3 cellular contexts compared by ENCODE assay signal in the genomic region with DNA sequence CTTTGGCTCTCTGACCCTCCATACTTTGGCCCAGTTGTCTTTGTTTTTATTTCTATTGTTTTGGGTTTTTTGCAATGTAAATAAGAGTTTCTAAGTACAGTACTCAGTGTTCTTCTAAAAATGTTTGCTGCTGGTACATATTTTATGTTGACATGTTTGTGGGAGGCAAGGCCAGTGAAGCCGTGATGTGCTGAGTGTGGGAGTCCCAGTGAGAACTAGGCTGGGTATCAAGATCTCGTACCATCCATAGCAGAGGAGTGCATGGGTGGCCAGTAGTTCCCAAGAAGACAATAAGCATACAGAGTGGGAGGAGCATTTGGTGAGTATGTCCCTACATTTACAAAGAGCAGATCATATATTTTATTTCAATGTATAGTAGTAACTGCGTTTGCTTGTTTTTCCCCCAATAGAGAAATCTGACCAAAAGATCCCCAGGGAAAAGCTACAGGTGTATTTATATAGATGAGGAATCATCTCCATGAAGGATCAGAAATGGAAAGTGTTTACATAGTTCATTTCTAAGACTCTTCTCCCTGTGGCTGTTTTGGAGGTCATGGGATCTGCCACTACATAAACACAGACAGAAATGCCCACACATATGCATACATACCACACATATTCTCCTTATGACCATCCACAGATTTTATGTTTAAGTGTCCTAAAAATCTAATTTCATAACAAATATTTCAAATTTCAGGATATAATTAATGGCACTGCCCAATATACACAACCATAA.
TF ChIP-seq lines count a peak whose summit lies in the region.

No MANE protein-coding gene starts in this region.

TF ChIP-seq in A549, 52 proteins besides CTCF, POLR2A, EP300 and RAD21:
- no peak for TF ChIP-seq ZC3H11A (IDR thresholded peaks at IDR 0.05)
- no peak for TF ChIP-seq KDM5A (IDR thresholded peaks at IDR 0.05)
- TF ChIP-seq PHF8 (IDR thresholded peaks at IDR 0.05; ENCODE audit: borderline replicate concordance, low read depth) = no peak
- TF ChIP-seq, protein P1, sequence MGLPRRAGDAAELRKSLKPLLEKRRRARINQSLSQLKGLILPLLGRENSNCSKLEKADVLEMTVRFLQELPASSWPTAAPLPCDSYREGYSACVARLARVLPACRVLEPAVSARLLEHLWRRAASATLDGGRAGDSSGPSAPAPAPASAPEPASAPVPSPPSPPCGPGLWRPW (IDR thresholded peaks at IDR 0.05) = no peak
- TF ChIP-seq JUNB (IDR thresholded peaks at IDR 0.05) = no peak
- TF ChIP-seq CEBPB (IDR thresholded peaks at IDR 0.05) = no peak
- TF ChIP-seq CHD4 (IDR thresholded peaks at IDR 0.05; ENCODE audit: borderline replicate concordance) = no peak
- TF ChIP-seq RARB (CRISPR knock-in tag; IDR thresholded peaks at IDR 0.05) = no peak
- TF ChIP-seq GATA3 (IDR thresholded peaks at IDR 0.05; ENCODE audit: borderline replicate concordance) = no peak
- TF ChIP-seq TP53 (CRISPR knock-in tag; IDR thresholded peaks at IDR 0.05) = no peak
- TF ChIP-seq MAFK (IDR thresholded peaks at IDR 0.05; ENCODE audit: partially characterized antibody) = no peak
- TF ChIP-seq RFX5 (IDR thresholded peaks at IDR 0.05) = no peak
- no peak for TF ChIP-seq NPAS2 (CRISPR knock-in tag; IDR thresholded peaks at IDR 0.05; ENCODE audit: borderline replicate concordance)
- no peak for TF ChIP-seq BHLHE40 (IDR thresholded peaks at IDR 0.05; ENCODE audit: low read depth, low read length)
- TF ChIP-seq SMC3 (IDR thresholded peaks at IDR 0.05) = no peak
- TF ChIP-seq, protein P2, sequence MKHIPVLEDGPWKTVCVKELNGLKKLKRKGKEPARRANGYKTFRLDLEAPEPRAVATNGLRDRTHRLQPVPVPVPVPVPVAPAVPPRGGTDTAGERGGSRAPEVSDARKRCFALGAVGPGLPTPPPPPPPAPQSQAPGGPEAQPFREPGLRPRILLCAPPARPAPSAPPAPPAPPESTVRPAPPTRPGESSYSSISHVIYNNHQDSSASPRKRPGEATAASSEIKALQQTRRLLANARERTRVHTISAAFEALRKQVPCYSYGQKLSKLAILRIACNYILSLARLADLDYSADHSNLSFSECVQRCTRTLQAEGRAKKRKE (CRISPR knock-in tag; IDR thresholded peaks at IDR 0.05; ENCODE audit: low read depth) = no peak

TF ChIP-seq in IMR-90, 13 proteins besides CTCF, POLR2A, EP300 and RAD21:
- TF ChIP-seq CHD1 (IDR thresholded peaks at IDR 0.05; ENCODE audit: low read depth, low read length) = no peak
- no peak for TF ChIP-seq CEBPB (IDR thresholded peaks at IDR 0.05; ENCODE audit: low read depth, low read length)
- TF ChIP-seq RFX5 (IDR thresholded peaks at IDR 0.05; ENCODE audit: low read depth, low read length) = no peak
- no peak for TF ChIP-seq MXI1 (IDR thresholded peaks at IDR 0.05; ENCODE audit: borderline replicate concordance, low read depth, low read length)
- TF ChIP-seq NFE2L2 (IDR thresholded peaks at IDR 0.05; ENCODE audit: low read depth, low read length) = no peak
- TF ChIP-seq USF2 (IDR thresholded peaks at IDR 0.05; ENCODE audit: low read depth, low read length) = peak; percentile 21; the same call in 1 of the 2 replicates

TF ChIP-seq in SK-N-SH treated with all-trans-retinoic acid at 6 μM for 48 hours, 23 proteins besides CTCF, POLR2A, EP300 and RAD21 (continued from another document):
- TF ChIP-seq TCF4 (CRISPR knock-in tag; IDR thresholded peaks at IDR 0.05; ENCODE audit: borderline replicate concordance) = no peak
- no peak for TF ChIP-seq ISL1 (CRISPR knock-in tag; IDR thresholded peaks at IDR 0.05)
- TF ChIP-seq ZFP30 (CRISPR knock-in tag; IDR thresholded peaks at IDR 0.05) = no peak
- no peak for TF ChIP-seq CSDC2 (CRISPR knock-in tag; IDR thresholded peaks at IDR 0.05)
- TF ChIP-seq CREB5 (CRISPR knock-in tag; IDR thresholded peaks at IDR 0.05; ENCODE audit: low read depth) = no peak
- TF ChIP-seq ZNF8 (CRISPR knock-in tag; IDR thresholded peaks at IDR 0.05) = no peak
- no peak for TF ChIP-seq BACH2 (CRISPR knock-in tag; IDR thresholded peaks at IDR 0.05; ENCODE audit: borderline replicate concordance)
- TF ChIP-seq, protein P3, sequence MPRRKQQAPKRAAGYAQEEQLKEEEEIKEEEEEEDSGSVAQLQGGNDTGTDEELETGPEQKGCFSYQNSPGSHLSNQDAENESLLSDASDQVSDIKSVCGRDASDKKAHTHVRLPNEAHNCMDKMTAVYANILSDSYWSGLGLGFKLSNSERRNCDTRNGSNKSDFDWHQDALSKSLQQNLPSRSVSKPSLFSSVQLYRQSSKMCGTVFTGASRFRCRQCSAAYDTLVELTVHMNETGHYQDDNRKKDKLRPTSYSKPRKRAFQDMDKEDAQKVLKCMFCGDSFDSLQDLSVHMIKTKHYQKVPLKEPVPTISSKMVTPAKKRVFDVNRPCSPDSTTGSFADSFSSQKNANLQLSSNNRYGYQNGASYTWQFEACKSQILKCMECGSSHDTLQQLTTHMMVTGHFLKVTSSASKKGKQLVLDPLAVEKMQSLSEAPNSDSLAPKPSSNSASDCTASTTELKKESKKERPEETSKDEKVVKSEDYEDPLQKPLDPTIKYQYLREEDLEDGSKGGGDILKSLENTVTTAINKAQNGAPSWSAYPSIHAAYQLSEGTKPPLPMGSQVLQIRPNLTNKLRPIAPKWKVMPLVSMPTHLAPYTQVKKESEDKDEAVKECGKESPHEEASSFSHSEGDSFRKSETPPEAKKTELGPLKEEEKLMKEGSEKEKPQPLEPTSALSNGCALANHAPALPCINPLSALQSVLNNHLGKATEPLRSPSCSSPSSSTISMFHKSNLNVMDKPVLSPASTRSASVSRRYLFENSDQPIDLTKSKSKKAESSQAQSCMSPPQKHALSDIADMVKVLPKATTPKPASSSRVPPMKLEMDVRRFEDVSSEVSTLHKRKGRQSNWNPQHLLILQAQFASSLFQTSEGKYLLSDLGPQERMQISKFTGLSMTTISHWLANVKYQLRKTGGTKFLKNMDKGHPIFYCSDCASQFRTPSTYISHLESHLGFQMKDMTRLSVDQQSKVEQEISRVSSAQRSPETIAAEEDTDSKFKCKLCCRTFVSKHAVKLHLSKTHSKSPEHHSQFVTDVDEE (CRISPR knock-in tag; IDR thresholded peaks at IDR 0.05) = no peak
- TF ChIP-seq ZFP3 (CRISPR knock-in tag; IDR thresholded peaks at IDR 0.05) = no peak
- no peak for TF ChIP-seq ZNF565 (CRISPR knock-in tag; conservative IDR thresholded peaks at IDR 0.05; ENCODE audit: low read depth)
- TF ChIP-seq PPARA (CRISPR knock-in tag; IDR thresholded peaks at IDR 0.05; ENCODE audit: borderline replicate concordance) = no peak
- no peak for TF ChIP-seq POU6F1 (CRISPR knock-in tag; IDR thresholded peaks at IDR 0.05; ENCODE audit: borderline replicate concordance, low read depth)
- TF ChIP-seq, protein P4, sequence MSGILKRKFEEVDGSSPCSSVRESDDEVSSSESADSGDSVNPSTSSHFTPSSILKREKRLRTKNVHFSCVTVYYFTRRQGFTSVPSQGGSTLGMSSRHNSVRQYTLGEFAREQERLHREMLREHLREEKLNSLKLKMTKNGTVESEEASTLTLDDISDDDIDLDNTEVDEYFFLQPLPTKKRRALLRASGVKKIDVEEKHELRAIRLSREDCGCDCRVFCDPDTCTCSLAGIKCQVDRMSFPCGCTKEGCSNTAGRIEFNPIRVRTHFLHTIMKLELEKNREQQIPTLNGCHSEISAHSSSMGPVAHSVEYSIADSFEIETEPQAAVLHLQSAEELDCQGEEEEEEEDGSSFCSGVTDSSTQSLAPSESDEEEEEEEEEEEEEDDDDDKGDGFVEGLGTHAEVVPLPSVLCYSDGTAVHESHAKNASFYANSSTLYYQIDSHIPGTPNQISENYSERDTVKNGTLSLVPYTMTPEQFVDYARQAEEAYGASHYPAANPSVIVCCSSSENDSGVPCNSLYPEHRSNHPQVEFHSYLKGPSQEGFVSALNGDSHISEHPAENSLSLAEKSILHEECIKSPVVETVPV (CRISPR knock-in tag; IDR thresholded peaks at IDR 0.05) = no peak
